Comparison of ENCODE assay signal across 2 cellular contexts in genomic region chr19:43248635-43249002, GRCh38. TPM values are rescaled to one million over a fixed set of nuclear protein-coding genes. Genes with fewer than 3 reads are reported as not detected.
"Had no signal": no experiment of that assay in that cellular context is flagged by ENCODE, and none has a peak within 500 bp of the region (broad histone marks: within the 10 kb centered on the region; RNA-seq: fewer than 3 reads in every experiment).

No MANE protein-coding gene starts in this region.

RNA-seq across cellular contexts. Expression of gene PSG9, which starts 20.7 kb away (rescaled TPM):
- total RNA-seq: LHCN-M2, NCI-H460 had no signal

RNA-seq across cellular contexts. Expression of gene PSG4, which starts 43.2 kb away (rescaled TPM):
- total RNA-seq: NCI-H460 had no signal
